In the genomic region with DNA sequence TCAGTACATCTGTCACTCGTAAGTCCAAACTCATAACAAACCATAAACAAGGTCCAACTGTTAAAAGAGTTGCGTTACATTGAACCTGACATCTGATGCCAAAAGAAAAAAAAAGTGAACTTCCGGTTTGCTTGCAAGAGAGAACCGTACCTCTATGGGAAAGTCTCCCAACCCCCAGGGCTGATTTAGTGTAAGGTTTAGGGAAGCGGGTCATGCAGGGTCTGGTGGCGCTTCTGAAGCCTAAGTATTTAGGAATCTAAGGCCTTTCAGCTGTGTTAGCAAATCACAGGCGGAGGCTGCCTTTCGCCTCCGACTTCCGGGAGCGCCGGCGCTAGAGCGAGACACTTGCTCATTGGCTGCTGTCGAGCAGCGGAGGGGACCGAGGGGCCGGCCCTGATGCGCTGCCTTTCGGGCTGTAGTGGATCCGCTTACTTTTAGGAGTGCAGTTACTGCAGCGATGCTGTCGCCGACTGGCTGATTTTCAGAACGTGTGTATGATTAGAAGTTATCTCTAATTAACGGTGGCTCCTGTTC, we compare ENCODE assay signal across 8 cellular contexts. TPM values are rescaled to one million over a fixed set of nuclear protein-coding genes. Genes with fewer than 3 reads are reported as not detected.
DNase-seq lines count a peak whose midpoint lies in the region; ATAC-seq and TF ChIP-seq lines count a peak whose summit lies in the region.

No MANE protein-coding gene starts in this region.

- peak; percentile 96 for DNase-seq in AG08395 (ENCODE audit: low spot score)
- peak; percentile 88 for DNase-seq in NCI-H226
- DNase-seq in activated B cell treated with CpG ODN at 0.5 μM for 24 hours = peak; percentile 65
- peak in 60 of 61 donors; percentile 19 to 95 (median 84) for DNase-seq in caudate nucleus (lab: John Stamatoyannopoulos, UW)
- peak; percentile 91 for DNase-seq in inferior parietal cortex (ENCODE audit: extremely low spot score)
- peak; percentile 56 for DNase-seq in smooth muscle cell of the brain vasculature (ENCODE audit: low read depth, low spot score)

- peaks cover 5% of the 10 kb centered on the region for H3K9me3 Mint-ChIP-seq in activated B cell treated with CpG ODN at 0.5 μM for 24 hours

- peaks cover 25% of the 10 kb centered on the region for H3K27me3 Mint-ChIP-seq in activated B cell treated with CpG ODN at 0.5 μM for 24 hours

- intact Hi-C loops in activated B cell treated with CpG ODN at 0.5 μM for 24 hours (cut with micrococcal nuclease) = loop anchor here (1.0 kb wide), 2 partner anchors 10 to 83 kb away; partner anchors contain the start of gene NDFIP1

- H3K36me3 Mint-ChIP-seq in activated B cell treated with CpG ODN at 0.5 μM for 24 hours (ENCODE audit: low read depth) = peaks cover 4% of the 10 kb centered on the region

- peak overlapping the region; percentile 97 for H3K27ac Mint-ChIP-seq in activated B cell treated with CpG ODN at 0.5 μM for 24 hours

- TF ChIP-seq POLR2A in GM18951 (IDR thresholded peaks at IDR 0.05; ENCODE audit: extremely low read depth, insufficient read depth, insufficient read length) = peak; percentile 57

- peaks cover 13% of the 10 kb centered on the region for H3K4me1 Mint-ChIP-seq in activated B cell treated with CpG ODN at 0.5 μM for 24 hours

- peak overlapping the region; percentile 91 for H3K27ac ChIP-seq in caudate nucleus (ENCODE audit: low read depth, low read length)

- CTCF ChIA-PET in activated B cell treated with CpG ODN at 0.5 μM for 24 hours (lab: Charles Lee) = interaction anchor here (1.1 to 1.8 kb wide), 4 partner anchors 10 to 333 kb away, joined by 3 to 7 read pairs (median 3); no protein-coding TSS in a partner anchor

- in situ Hi-C loops in GM18951 (cut with MboI; ENCODE audit: low sequenced_read_pairs, unreplicated experiment) = no loop called here

- H3K4me3 Mint-ChIP-seq in activated B cell treated with CpG ODN at 0.5 μM for 24 hours = peak overlapping the region; percentile 92

- no peak for TF ChIP-seq CTCF in activated B cell treated with CpG ODN at 0.5 μM for 24 hours (IDR thresholded peaks at IDR 0.05)

- POLR2A ChIA-PET in activated B cell treated with CpG ODN at 0.5 μM for 24 hours (lab: Charles Lee) = interaction anchor here (1.1 to 1.9 kb wide), 3 partner anchors 56 to 85 kb away, joined by 3 to 11 read pairs (median 4); partner anchors contain the start of gene RNF14

- ATAC-seq in HG03159 (IDR thresholded peaks at IDR 0.05; ENCODE audit: unreplicated experiment) (peak; percentile 99), activated B cell treated with CpG ODN at 0.5 μM for 24 hours (ENCODE audit: low read depth) (peak; percentile 100)

RNA-seq across cellular contexts. Expression of gene GNPDA1, which starts 12.0 kb away (rescaled TPM):
- total RNA-seq in activated B cell treated with CpG ODN at 0.5 μM for 24 hours = 14.2 and 15.0 TPM in 2 replicates

RNA-seq across cellular contexts. Expression of gene RNF14, which starts 55.9 kb away (rescaled TPM):
- 30.0 and 30.4 TPM in 2 replicates for total RNA-seq in activated B cell treated with CpG ODN at 0.5 μM for 24 hours

Comparison
In these comparisons a context has a peak if more than half of its experiments do, and no peak if none do; other contexts are left out.
1. Peak in every context shown above with its lines: DNase-seq, ATAC-seq and H3K27ac ChIP-seq.